ENCODE assay signal across 13 cellular contexts in genomic region chr16:81612351-81613170, GRCh38.
DNase-seq lines count a peak whose midpoint lies in the region; ATAC-seq and TF ChIP-seq lines count a peak whose summit lies in the region.
"Had no signal": no experiment of that assay in that cellular context is flagged by ENCODE, and none has a peak within 500 bp of the region (broad histone marks: within the 10 kb centered on the region; RNA-seq: fewer than 3 reads in every experiment).

No MANE protein-coding gene starts in this region.

- 78 to 86% methylated on average over 17 of the region's 17 CpGs for WGBS in sigmoid colon, 2 donors

- no peaks in the 10 kb centered on the region for H3K9me3 ChIP-seq in sigmoid colon

- TF ChIP-seq POLR2A in sigmoid colon (IDR thresholded peaks at IDR 0.05), result no peak

- H3K27me3 Mint-ChIP-seq in chondrocyte (ENCODE audit: low read depth), result no peaks in the 10 kb centered on the region
- H3K27me3 Mint-ChIP-seq: activated CD4-positive, alpha-beta T cell treated with anti-CD3 and anti-CD28 coated beads, Interleukin-2, amount 10 ng/mL, durations not matched to agents 24 days and 14 days; IgD-negative memory B cell had no signal

- DNase-seq in AG20443 (ENCODE audit: low spot score), result peak; percentile 65
- peak in 32 of 61 donors; percentile 2 to 78 (median 40) for DNase-seq in caudate nucleus (lab: John Stamatoyannopoulos, UW)
- DNase-seq in hypothalamus (lab: John Stamatoyannopoulos, UW), result peak in 32 of 51 donors; percentile 9 to 76 (median 50)
- no peak for DNase-seq in sigmoid colon
- no peak for DNase-seq in SW480 (ENCODE audit: low spot score)
- DNase-seq in chondrocyte (ENCODE audit: low spot score), result no peak
- DNase-seq in NCI-H2029 (lab: John Stamatoyannopoulos, UW), result no peak
- DNase-seq: activated CD4-positive, alpha-beta T cell treated with anti-CD3 and anti-CD28 coated beads, Interleukin-2, amount 10 ng/mL, durations not matched to agents 24 days and 14 days; activated T-cell treated with anti-CD3 and anti-CD28 coated beads, Interleukin-2, amount 50 U/mL, for 72 hours; NCI-H1436; NCI-H524 had no signal

- no peaks in the 10 kb centered on the region for H3K27me3 ChIP-seq in sigmoid colon

- H3K4me3 Mint-ChIP-seq in chondrocyte (ENCODE audit: unreplicated experiment), result no peak overlapping the region
- H3K4me3 Mint-ChIP-seq: activated CD4-positive, alpha-beta T cell treated with anti-CD3 and anti-CD28 coated beads, Interleukin-2, amount 10 ng/mL, durations not matched to agents 24 days and 14 days; activated T-cell treated with anti-CD3 and anti-CD28 coated beads, Interleukin-2, amount 50 U/mL, for 72 hours; IgD-negative memory B cell had no signal

- no peak overlapping the region for H3K4me3 ChIP-seq in sigmoid colon

- no peak overlapping the region for H3K27ac Mint-ChIP-seq in chondrocyte (ENCODE audit: unreplicated experiment)
- H3K27ac Mint-ChIP-seq: activated CD4-positive, alpha-beta T cell treated with anti-CD3 and anti-CD28 coated beads, Interleukin-2, amount 10 ng/mL, durations not matched to agents 24 days and 14 days; activated T-cell treated with anti-CD3 and anti-CD28 coated beads, Interleukin-2, amount 50 U/mL, for 72 hours; IgD-negative memory B cell had no signal

- H3K36me3 Mint-ChIP-seq in chondrocyte (ENCODE audit: low read depth), result no peaks in the 10 kb centered on the region
- H3K36me3 Mint-ChIP-seq: IgD-negative memory B cell had no signal

- H3K4me1 Mint-ChIP-seq in chondrocyte (ENCODE audit: low read depth), result peaks cover 30% of the 10 kb centered on the region

- TF ChIP-seq CTCF in sigmoid colon (IDR thresholded peaks at IDR 0.05) (no peak), chondrocyte (IDR thresholded peaks at IDR 0.05) (no peak)

- TF ChIP-seq EP300 in sigmoid colon (IDR thresholded peaks at IDR 0.05), result peak in 1 of 4 donors; percentile 65

- H3K9me3 Mint-ChIP-seq in chondrocyte (ENCODE audit: low read depth), result no peaks in the 10 kb centered on the region
- H3K9me3 Mint-ChIP-seq: activated CD4-positive, alpha-beta T cell treated with anti-CD3 and anti-CD28 coated beads, Interleukin-2, amount 10 ng/mL, durations not matched to agents 24 days and 14 days; activated T-cell treated with anti-CD3 and anti-CD28 coated beads, Interleukin-2, amount 50 U/mL, for 72 hours; IgD-negative memory B cell had no signal

- H3K4me1 ChIP-seq in sigmoid colon, result peaks cover 0 to 56% (median 47%) of the 10 kb centered on the region in 4 donors

- no peak for ATAC-seq in HG03135 (IDR thresholded peaks at IDR 0.05; ENCODE audit: unreplicated experiment)
- ATAC-seq: activated T-cell treated with anti-CD3 and anti-CD28 coated beads, Interleukin-2, amount 50 U/mL, for 72 hours had no signal

- no peaks in the 10 kb centered on the region for H3K36me3 ChIP-seq in sigmoid colon

- H3K27ac ChIP-seq in caudate nucleus (ENCODE audit: low read depth, low read length) (peak overlapping the region; percentile 85), sigmoid colon (peak overlapping the region in 3 of 4 donors; percentile 32 to 58 (median 51))

- intact Hi-C loops in sigmoid colon (cut with DNase I), result no loop called here

Comparison
In these comparisons a context has a peak if more than half of its experiments do, and no peak if none do; other contexts are left out.
1. DNase-seq: peak in AG20443 (single experiment), caudate nucleus (32 of 61) and hypothalamus (32 of 51); none in sigmoid colon (single experiment), SW480 (single experiment), chondrocyte (single experiment) and NCI-H2029 (single experiment).